18 cellular contexts compared by ENCODE assay signal in the genomic region with DNA sequence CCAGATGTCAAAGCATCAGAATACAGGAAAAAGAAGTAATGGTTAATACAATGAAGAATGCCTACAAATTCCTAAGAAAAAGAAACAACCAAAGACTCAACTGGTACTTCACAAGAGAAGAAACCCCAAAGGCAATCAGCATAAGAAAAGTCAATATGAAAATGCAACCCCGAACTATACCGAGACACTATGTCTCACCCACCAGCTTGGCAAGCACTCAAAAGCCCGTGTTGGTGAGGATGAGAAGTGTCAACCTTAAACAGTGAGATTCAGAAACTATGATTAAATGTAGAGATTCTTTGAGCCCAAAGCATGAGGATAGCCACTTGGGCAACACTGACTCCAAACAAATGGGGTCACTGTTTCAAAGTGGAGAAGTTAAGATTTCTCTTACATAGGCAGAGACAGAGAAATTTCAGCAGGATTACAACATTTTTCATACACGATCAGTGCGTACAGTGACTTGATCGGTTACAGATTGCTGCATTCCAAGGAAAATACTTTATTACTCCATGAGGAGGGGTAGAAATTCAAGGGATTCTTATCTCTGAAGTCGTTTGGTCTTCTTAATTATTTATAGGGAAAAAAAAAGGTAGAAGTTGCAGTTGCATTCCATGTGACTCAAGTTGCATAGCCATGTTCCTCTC. TPM values are rescaled to one million over a fixed set of nuclear protein-coding genes. Genes with fewer than 3 reads are reported as not detected.
A peak's percentile ranks its signal among the peaks of the same experiment; 100 is the strongest.
DNase-seq lines count a peak whose midpoint lies in the region; ATAC-seq, FAIRE-seq and TF ChIP-seq lines count a peak whose summit lies in the region.
"Had no signal": no experiment of that assay in that cellular context is flagged by ENCODE, and none has a peak within 500 bp of the region (broad histone marks: within the 10 kb centered on the region; RNA-seq: fewer than 3 reads in every experiment).

No MANE protein-coding gene starts in this region.

- H3K27me3 ChIP-seq in mesenchymal stem cell (ENCODE audit: control insufficient read depth in 1 of 2, insufficient read depth in 1 of 2, low read length in 2 of 2): peaks cover 0 to 39% of the 10 kb centered on the region in 2 experiments
- H3K27me3 ChIP-seq: ascending aorta, transverse colon had no signal

- 86% methylated on average over 7 of the region's 7 CpGs for WGBS in mesenchymal stem cell

- no peaks in the 10 kb centered on the region for H3K4me1 Mint-ChIP-seq in activated CD4-positive, alpha-beta T cell treated with anti-CD3 and anti-CD28 coated beads, Interleukin-2, amount 10 ng/mL, durations not matched to agents 7 days and 5 days
- peaks cover 41% of the 10 kb centered on the region for H3K4me1 Mint-ChIP-seq in activated naive CD8-positive, alpha-beta T cell treated with anti-CD3 and anti-CD28 coated beads, Interleukin-2, amount 50 U/mL, for 24 hours

- H3K27me3 Mint-ChIP-seq in activated CD4-positive, alpha-beta T cell treated with anti-CD3 and anti-CD28 coated beads, Interleukin-2, amount 10 ng/mL, durations not matched to agents 7 days and 5 days: peaks cover 3% of the 10 kb centered on the region
- H3K27me3 Mint-ChIP-seq in activated naive CD8-positive, alpha-beta T cell treated with anti-CD3 and anti-CD28 coated beads, Interleukin-2, amount 50 U/mL, for 24 hours: no peaks in the 10 kb centered on the region

- no peaks in the 10 kb centered on the region for H3K36me3 ChIP-seq in mesenchymal stem cell (ENCODE audit: control insufficient read depth in 1 of 2, insufficient read depth in 2 of 2, low read depth in 1 of 2, low read length in 2 of 2)
- H3K36me3 ChIP-seq: transverse colon had no signal

- peak; percentile 54 to 65 for DNase-seq in activated CD4-positive, alpha-beta T cell treated with anti-CD3 and anti-CD28 coated beads, Interleukin-2, amount 50 U/mL, for 48 hours
- DNase-seq in activated CD4-positive, alpha-beta T cell treated with anti-CD3 and anti-CD28 coated beads, Interleukin-2, amount 10 ng/mL, durations not matched to agents 7 days and 5 days: no peak
- DNase-seq in AG09319 (ENCODE audit: extremely low read depth, low read depth) (peak; percentile 48), mesenchymal stem cell (no peak), H54 (ENCODE audit: insufficient read length, low spot score) (no peak), superior temporal gyrus (ENCODE audit: extremely low spot score) (no peak)
- peak; percentile 45 for DNase-seq in activated naive CD8-positive, alpha-beta T cell treated with anti-CD3 and anti-CD28 coated beads, Interleukin-2, amount 50 U/mL, for 24 hours
- DNase-seq: MV-4-11, NCI-H2081, NCI-H524 treated with DMSO at 0.1 percent for 48 hours, PC-3, transverse colon had no signal

- H3K4me3 ChIP-seq in mesenchymal stem cell (ENCODE audit: insufficient read depth in 1 of 2, low read depth in 1 of 2, low read length in 2 of 2): peak overlapping the region in 1 of 2 experiments; percentile 16
- H3K4me3 ChIP-seq: A549, ascending aorta, coronary artery, transverse colon had no signal

- FAIRE-seq in H54 (lab: Jason Lieb, UNC): no peak
- FAIRE-seq: A549 had no signal

- H3K9me3 ChIP-seq in mesenchymal stem cell (ENCODE audit: control insufficient read depth, low read length): peaks cover 9% of the 10 kb centered on the region

- H3K27ac ChIP-seq in mesenchymal stem cell (ENCODE audit: low read length, poor library complexity, severe bottlenecking): no peak overlapping the region
- H3K27ac ChIP-seq: ascending aorta, coronary artery, transverse colon had no signal

- no peak overlapping the region for H2BK15ac ChIP-seq in mesenchymal stem cell (ENCODE audit: low read depth, poor library complexity, severe bottlenecking)

- H3K9ac ChIP-seq in mesenchymal stem cell (ENCODE audit: low read length): peak overlapping the region; percentile 40

- peak; percentile 79 for ATAC-seq in activated naive CD8-positive, alpha-beta T cell treated with anti-CD3 and anti-CD28 coated beads, Interleukin-2, amount 50 U/mL, for 24 hours
- ATAC-seq in HG03045 (IDR thresholded peaks at IDR 0.05; ENCODE audit: unreplicated experiment): no peak
- ATAC-seq: A549, PC-3 had no signal

- CTCF ChIA-PET in activated CD4-positive, alpha-beta T cell treated with anti-CD3 and anti-CD28 coated beads, Interleukin-2, amount 10 ng/mL, durations not matched to agents 7 days and 5 days (lab: Charles Lee): no interaction called here

- no peak overlapping the region for H2AK5ac ChIP-seq in mesenchymal stem cell (ENCODE audit: low read length, severe bottlenecking)

- no peak overlapping the region for H4K91ac ChIP-seq in mesenchymal stem cell (ENCODE audit: low read length)

- H3K4me2 ChIP-seq in mesenchymal stem cell (ENCODE audit: low read length, poor library complexity, severe bottlenecking): no peak overlapping the region
- H3K4me2 ChIP-seq: A549 had no signal

- H2BK120ac ChIP-seq in mesenchymal stem cell (ENCODE audit: low read depth, low read length): no peak overlapping the region

- no peak overlapping the region for H3K4me3 Mint-ChIP-seq in activated CD4-positive, alpha-beta T cell treated with anti-CD3 and anti-CD28 coated beads, Interleukin-2, amount 10 ng/mL, durations not matched to agents 7 days and 5 days
- peak overlapping the region; percentile 28 for H3K4me3 Mint-ChIP-seq in activated naive CD8-positive, alpha-beta T cell treated with anti-CD3 and anti-CD28 coated beads, Interleukin-2, amount 50 U/mL, for 24 hours

- no peak for TF ChIP-seq CTCF in AG09319 (IDR thresholded peaks at IDR 0.05; ENCODE audit: low read depth, low read length)

- no peak overlapping the region for H2BK5ac ChIP-seq in mesenchymal stem cell (ENCODE audit: low read depth, low read length, poor library complexity, severe bottlenecking)

- no peak overlapping the region for H3K23ac ChIP-seq in mesenchymal stem cell (ENCODE audit: low read length in 2 of 2)

- H3K79me1 ChIP-seq in mesenchymal stem cell (replicated peaks; ENCODE audit: low read length, poor library complexity, severe bottlenecking): no peaks in the 10 kb centered on the region

- no peak overlapping the region for H3K4ac ChIP-seq in mesenchymal stem cell (ENCODE audit: low read depth in 1 of 2, low read length in 2 of 2)

- H3K14ac ChIP-seq in mesenchymal stem cell (ENCODE audit: low read length in 2 of 2): no peak overlapping the region

- H3K36me3 Mint-ChIP-seq in activated CD4-positive, alpha-beta T cell treated with anti-CD3 and anti-CD28 coated beads, Interleukin-2, amount 10 ng/mL, durations not matched to agents 7 days and 5 days (ENCODE audit: low read depth): peaks cover 4% of the 10 kb centered on the region
- H3K36me3 Mint-ChIP-seq in activated naive CD8-positive, alpha-beta T cell treated with anti-CD3 and anti-CD28 coated beads, Interleukin-2, amount 50 U/mL, for 24 hours (ENCODE audit: low read depth): peaks cover 15% of the 10 kb centered on the region

- H4K8ac ChIP-seq in mesenchymal stem cell (ENCODE audit: low read length): no peak overlapping the region

- no peak overlapping the region for H3K18ac ChIP-seq in mesenchymal stem cell (ENCODE audit: low read depth in 1 of 2, low read length in 2 of 2)

- H3K9me3 Mint-ChIP-seq in activated CD4-positive, alpha-beta T cell treated with anti-CD3 and anti-CD28 coated beads, Interleukin-2, amount 10 ng/mL, durations not matched to agents 7 days and 5 days: peaks cover 20% of the 10 kb centered on the region
- peaks cover 19% of the 10 kb centered on the region for H3K9me3 Mint-ChIP-seq in activated naive CD8-positive, alpha-beta T cell treated with anti-CD3 and anti-CD28 coated beads, Interleukin-2, amount 50 U/mL, for 24 hours

- POLR2A ChIA-PET in activated CD4-positive, alpha-beta T cell treated with anti-CD3 and anti-CD28 coated beads, Interleukin-2, amount 10 ng/mL, durations not matched to agents 7 days and 5 days (lab: Charles Lee): no interaction called here

- H2BK12ac ChIP-seq in mesenchymal stem cell (ENCODE audit: low read length in 2 of 2): no peak overlapping the region

- no peaks in the 10 kb centered on the region for H3K4me1 ChIP-seq in mesenchymal stem cell (ENCODE audit: control insufficient read depth, insufficient read depth, low read depth, low read length)
- H3K4me1 ChIP-seq: A549, ascending aorta, transverse colon had no signal

- no peak overlapping the region for H3K27ac Mint-ChIP-seq in activated CD4-positive, alpha-beta T cell treated with anti-CD3 and anti-CD28 coated beads, Interleukin-2, amount 10 ng/mL, durations not matched to agents 7 days and 5 days
- peak overlapping the region; percentile 85 for H3K27ac Mint-ChIP-seq in activated naive CD8-positive, alpha-beta T cell treated with anti-CD3 and anti-CD28 coated beads, Interleukin-2, amount 50 U/mL, for 24 hours

- no peak overlapping the region for H2AFZ ChIP-seq in mesenchymal stem cell (ENCODE audit: low read depth, low read length)

- no peak for TF ChIP-seq POLR2A in H54 (IDR thresholded peaks at IDR 0.05; ENCODE audit: low read depth, low read length)

RNA-seq across cellular contexts. Expression of gene SMIM38, which starts 10.9 kb away (rescaled TPM):
- under 1 TPM in 1 of 2 experiments, not detected in 1; 0.12 TPM for total RNA-seq in activated CD4-positive, alpha-beta T cell treated with anti-CD3 and anti-CD28 coated beads, Interleukin-2, amount 10 ng/mL, durations not matched to agents 7 days and 5 days
- polyA plus RNA-seq in mesenchymal stem cell (2013, experiment 1 of 2): 0.03 TPM
- 0.01 TPM for polyA plus RNA-seq in mesenchymal stem cell (2013, experiment 2 of 2)
- total RNA-seq: G401, kidney epithelial cell had no signal

Comparison
In these comparisons a context has a peak if more than half of its experiments do, and no peak if none do; other contexts are left out.
1. DNase-seq: peak in activated CD4-positive, alpha-beta T cell treated with anti-CD3 and anti-CD28 coated beads, Interleukin-2, amount 50 U/mL, for 48 hours (2 of 2), AG09319 (single experiment) and activated naive CD8-positive, alpha-beta T cell treated with anti-CD3 and anti-CD28 coated beads, Interleukin-2, amount 50 U/mL, for 24 hours (single experiment); none in activated CD4-positive, alpha-beta T cell treated with anti-CD3 and anti-CD28 coated beads, Interleukin-2, amount 10 ng/mL, durations not matched to agents 7 days and 5 days (single experiment), mesenchymal stem cell (single experiment), H54 (single experiment) and superior temporal gyrus (single experiment).